8 cellular contexts compared by ENCODE assay signal in genomic region chr11:72069787-72070251, GRCh38.
DNase-seq lines count a peak whose midpoint lies in the region; ATAC-seq and TF ChIP-seq lines count a peak whose summit lies in the region.

No MANE protein-coding gene starts in this region.

- peaks cover 23% of the 10 kb centered on the region for H3K36me3 Mint-ChIP-seq in nephron (ENCODE audit: low read depth)

- DNase-seq in GM06990 (ENCODE audit: extremely low read depth, insufficient read length), result peak; percentile 25
- peak; percentile 39 for DNase-seq in T1000 (lab: John Stamatoyannopoulos, UW)
- DNase-seq in fibroblast of mammary gland (ENCODE audit: low read depth), result peak; percentile 92
- no peak for DNase-seq in central memory CD4-positive, alpha-beta T cell

- H3K9me3 Mint-ChIP-seq in nephron, result no peaks in the 10 kb centered on the region

- H3K27me3 ChIP-seq in GM06990 (replicated peaks; ENCODE audit: control insufficient read depth, insufficient read depth, low read length), result no peaks in the 10 kb centered on the region

- H3K27me3 Mint-ChIP-seq in nephron (ENCODE audit: low read depth), result no peaks in the 10 kb centered on the region

- no peak overlapping the region for H3K4me3 Mint-ChIP-seq in nephron

- no peaks in the 10 kb centered on the region; the same call in 1 of the 2 replicates for H3K36me3 ChIP-seq in GM06990 (ENCODE audit: control insufficient read depth, insufficient read depth, low read length)

- peak overlapping the region; percentile 86 to 93 (median 87) for H3K27ac Mint-ChIP-seq in nephron

- H3K4me3 ChIP-seq in GM06990 (replicated peaks; ENCODE audit: low read depth, low read length) (peak overlapping the region; percentile 44), fibroblast of mammary gland (ENCODE audit: control insufficient read depth, low read depth, low read length) (peak overlapping the region; percentile 15)

- peak; percentile 64 for ATAC-seq in HG03175 (IDR thresholded peaks at IDR 0.05; ENCODE audit: unreplicated experiment)
- ATAC-seq in GM21786 (IDR thresholded peaks at IDR 0.05; ENCODE audit: unreplicated experiment), result no peak
- no peak for ATAC-seq in GM19397 (IDR thresholded peaks at IDR 0.05; ENCODE audit: unreplicated experiment)

- no peak for TF ChIP-seq CTCF in GM06990 (IDR thresholded peaks at IDR 0.05; ENCODE audit: insufficient read depth, low read length, poor library complexity, severe bottlenecking)
- no peak for TF ChIP-seq CTCF in fibroblast of mammary gland (conservative IDR thresholded peaks at IDR 0.05; ENCODE audit: control insufficient read depth, insufficient read depth, low read depth, low read length)
- TF ChIP-seq CTCF in nephron (IDR thresholded peaks at IDR 0.05; ENCODE audit: unreplicated experiment in 3 of 3), result no peak

- H3K4me1 Mint-ChIP-seq in nephron, result peaks cover 43% of the 10 kb centered on the region
